ENCODE assay signal across 8 cellular contexts in genomic region chr5:151745071-151745705, GRCh38. TPM values are rescaled to one million over a fixed set of nuclear protein-coding genes. Genes with fewer than 3 reads are reported as not detected.
DNase-seq lines count a peak whose midpoint lies in the region; ATAC-seq and TF ChIP-seq lines count a peak whose summit lies in the region.

No MANE protein-coding gene starts in this region.

- H3K4me3 ChIP-seq in gastroesophageal sphincter: no peak overlapping the region
- H3K4me3 ChIP-seq in skeletal muscle tissue (ENCODE audit: low read length in 3 of 3): no peak overlapping the region

- H3K27me3 ChIP-seq in gastroesophageal sphincter (no peaks in the 10 kb centered on the region), skeletal muscle tissue (ENCODE audit: control insufficient read depth in 3 of 3, insufficient read depth in 3 of 3, low read length in 3 of 3) (no peaks in the 10 kb centered on the region)

- peak; percentile 51 for DNase-seq in NK-92 treated with Interleukin-12 subunit alpha and Interleukin-12 subunit beta, amount 100 ng/mL, for 24 hours (lab: John Stamatoyannopoulos, UW)
- no peak for DNase-seq in NK-92 (lab: John Stamatoyannopoulos, UW; ENCODE audit: unreplicated experiment)
- peak; percentile 100 for DNase-seq in HT1080 (ENCODE audit: low read depth)
- peak; percentile 3 for DNase-seq in activated T-helper 9 cell treated with anti-CD3 and anti-CD28 coated beads, Interleukin-2, amount 50 U/mL, for 16 hours (ENCODE audit: low read depth)
- no peak for DNase-seq in cerebellar nuclear complex (lab: John Stamatoyannopoulos, UW)
- no peak for DNase-seq in NCI-H1417 (lab: John Stamatoyannopoulos, UW)

- H3K27ac ChIP-seq in gastroesophageal sphincter (peak overlapping the region; percentile 50 to 75 (median 74)), skeletal muscle tissue (ENCODE audit: low read depth, low read length) (peak overlapping the region; percentile 16)

- ATAC-seq in gastroesophageal sphincter: peak; percentile 50

- 42 to 44% methylated on average over 2 to 3 of the region's 7 CpGs for WGBS in gastroesophageal sphincter (ENCODE audit: low coverage in 1 of 2), 2 donors

- H3K4me1 ChIP-seq in gastroesophageal sphincter: peaks cover 0 to 62% (median 22%) of the 10 kb centered on the region in 3 donors
- peaks cover 11 to 27% (median 25%) of the 10 kb centered on the region in 3 donors for H3K4me1 ChIP-seq in skeletal muscle tissue (ENCODE audit: control insufficient read depth in 3 of 3, insufficient read depth in 3 of 3, low read length in 3 of 3)

- no peak for TF ChIP-seq POLR2A in gastroesophageal sphincter (IDR thresholded peaks at IDR 0.05)

- H3K9me3 ChIP-seq in gastroesophageal sphincter (no peaks in the 10 kb centered on the region), skeletal muscle tissue (ENCODE audit: control insufficient read depth in 3 of 3, low read length in 3 of 3) (no peaks in the 10 kb centered on the region)

- H3K9ac ChIP-seq in skeletal muscle tissue (ENCODE audit: low read depth in 1 of 3, low read length in 3 of 3): no peak overlapping the region

- peaks cover 0 to 39% of the 10 kb centered on the region in 2 donors for H3K36me3 ChIP-seq in gastroesophageal sphincter
- H3K36me3 ChIP-seq in skeletal muscle tissue (ENCODE audit: control insufficient read depth in 3 of 3, insufficient read depth in 3 of 3, low read length in 3 of 3): peaks cover 12 to 27% (median 22%) of the 10 kb centered on the region in 3 donors

- no peak for TF ChIP-seq EP300 in gastroesophageal sphincter (IDR thresholded peaks at IDR 0.05)

- TF ChIP-seq CTCF in gastroesophageal sphincter (IDR thresholded peaks at IDR 0.05): no peak

RNA-seq across cellular contexts. Expression of gene ATOX1, which starts 13.2 kb away (rescaled TPM):
- 208 and 248 TPM in 2 replicates for total RNA-seq in HT1080 (2014; rRNA removed; shearing (Covaris generic))
- polyA plus RNA-seq in HT1080 (2015; cell fraction: cytosol; rRNA removed): 244 and 384 TPM in 2 replicates
- 117 and 127 TPM in 2 replicates for polyA plus RNA-seq in HT1080 (2015; cell fraction: nucleus; rRNA removed)
- total RNA-seq in gastroesophageal sphincter (100 to 1,000 TPM in 1 of 4 donors, 10 to 100 TPM in 3; 61.6 to 145 (median 74.6) TPM), skeletal muscle tissue (20.4 TPM)

RNA-seq across cellular contexts. Expression of gene G3BP1, which starts 26.6 kb away (rescaled TPM):
- total RNA-seq in HT1080 (2014; rRNA removed; shearing (Covaris generic)): 295 and 342 TPM in 2 replicates
- polyA plus RNA-seq in HT1080 (2015; cell fraction: cytosol; rRNA removed): 151 and 163 TPM in 2 replicates
- polyA plus RNA-seq in HT1080 (2015; cell fraction: nucleus; rRNA removed): 289 and 320 TPM in 2 replicates
- total RNA-seq in gastroesophageal sphincter: 100 to 1,000 TPM in 2 of 4 donors, 10 to 100 TPM in 2; 73.3 to 102 (median 89.1) TPM
- total RNA-seq in skeletal muscle tissue: 109 TPM

RNA-seq across cellular contexts. Expression of gene SPARC, which starts 58.5 kb away (rescaled TPM):
- 955 and 1,238 TPM in 2 replicates for total RNA-seq in HT1080 (2014; rRNA removed; shearing (Covaris generic))
- 969 and 1,116 TPM in 2 replicates for polyA plus RNA-seq in HT1080 (2015; cell fraction: cytosol; rRNA removed)
- 1,737 and 2,034 TPM in 2 replicates for polyA plus RNA-seq in HT1080 (2015; cell fraction: nucleus; rRNA removed)
- total RNA-seq in gastroesophageal sphincter (100 to 1,000 TPM; 194 to 521 (median 352) TPM), skeletal muscle tissue (1,314 TPM)

Comparison
In these comparisons a context has a peak if more than half of its experiments do, and no peak if none do; other contexts are left out.
1. DNase-seq: peak in NK-92 treated with Interleukin-12 subunit alpha and Interleukin-12 subunit beta, amount 100 ng/mL, for 24 hours (single experiment), HT1080 (single experiment) and activated T-helper 9 cell treated with anti-CD3 and anti-CD28 coated beads, Interleukin-2, amount 50 U/mL, for 16 hours (single experiment); none in NK-92 (single experiment), cerebellar nuclear complex (0 of 2) and NCI-H1417 (0 of 3).